2 cellular contexts compared by ENCODE assay signal in genomic region chr6:5754904-5755303, GRCh38.
TF ChIP-seq lines count a peak whose summit lies in the region.

No MANE protein-coding gene starts in this region.

TF ChIP-seq in SK-N-SH treated with all-trans-retinoic acid at 6 μM for 48 hours, 23 proteins besides CTCF, POLR2A, EP300 and RAD21 (continued from another document):
- TF ChIP-seq POU6F1 (CRISPR knock-in tag; IDR thresholded peaks at IDR 0.05; ENCODE audit: borderline replicate concordance, low read depth) (no peak), RARB (CRISPR knock-in tag; IDR thresholded peaks at IDR 0.05) (no peak), ZNF8 (CRISPR knock-in tag; IDR thresholded peaks at IDR 0.05) (no peak)

TF ChIP-seq in HepG2, 621 proteins besides CTCF, POLR2A, EP300 and RAD21 (continued from another document):
- TF ChIP-seq ZNF407 (CRISPR knock-in tag; IDR thresholded peaks at IDR 0.05; ENCODE audit: not compliant biosample characterization) = no peak
- TF ChIP-seq THAP7 (CRISPR knock-in tag; IDR thresholded peaks at IDR 0.05) = no peak
- TF ChIP-seq CCAR2 (optimal IDR thresholded peaks at IDR 0.05; ENCODE audit: low read depth, low read length) = no peak
- no peak for TF ChIP-seq ZNF768 (CRISPR knock-in tag; IDR thresholded peaks at IDR 0.05)
- TF ChIP-seq RBAK (CRISPR knock-in tag; IDR thresholded peaks at IDR 0.05) = no peak
- no peak for TF ChIP-seq SAFB2 (CRISPR knock-in tag; IDR thresholded peaks at IDR 0.05; ENCODE audit: borderline replicate concordance, low read depth)
- no peak for TF ChIP-seq CSRNP2 (CRISPR knock-in tag; conservative IDR thresholded peaks at IDR 0.05; ENCODE audit: low read depth)
- no peak for TF ChIP-seq YEATS4 (CRISPR knock-in tag; IDR thresholded peaks at IDR 0.05; ENCODE audit: borderline replicate concordance)
